8 cellular contexts compared by ENCODE assay signal in the genomic region with DNA sequence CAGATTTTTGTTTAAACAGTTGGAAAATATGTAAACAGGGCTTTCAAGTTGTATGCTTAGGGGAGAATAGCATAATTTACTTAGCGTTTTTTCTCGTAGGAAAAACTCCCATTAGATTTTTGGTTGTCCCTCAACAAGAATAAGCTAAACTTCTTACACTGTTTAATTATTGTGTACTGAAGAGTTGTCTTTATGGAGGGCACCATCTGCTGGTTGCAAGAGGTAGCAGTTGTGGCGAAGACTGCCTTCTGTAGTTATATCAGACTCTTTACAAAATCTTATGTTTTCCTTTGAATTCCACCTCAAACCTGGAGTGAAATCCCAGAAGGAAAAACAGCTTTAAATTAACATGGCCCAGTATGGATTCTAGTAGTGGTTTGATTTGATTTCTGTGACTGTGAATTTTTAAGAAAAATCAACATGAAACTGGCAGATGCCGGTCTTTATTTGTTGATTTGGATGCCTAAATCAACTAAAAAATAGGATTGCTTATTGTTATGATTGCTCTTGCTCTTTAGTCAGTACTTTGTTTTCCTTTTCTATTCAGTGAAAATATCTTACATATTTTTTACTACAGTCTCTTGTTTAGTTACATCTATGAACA. TPM values are rescaled to one million over a fixed set of nuclear protein-coding genes. Genes with fewer than 3 reads are reported as not detected.
DNase-seq lines count a peak whose midpoint lies in the region; ATAC-seq, FAIRE-seq and TF ChIP-seq lines count a peak whose summit lies in the region.

No MANE protein-coding gene starts in this region.

- WGBS in body of pancreas, 2 donors: 24 to 26% methylated on average over 4 of the region's 4 CpGs

- peak; percentile 89 for FAIRE-seq in GM18507 (lab: Jason Lieb, UNC)

- in situ Hi-C loops in KBM-7 (cut with MboI; ENCODE audit: low pct_unique_long_range_greater_than_20kb, low sequenced_read_pairs): no loop called here

- no peak overlapping the region for H3K4me3 ChIP-seq in body of pancreas

- peaks cover 7% of the 10 kb centered on the region for H3K4me1 ChIP-seq in body of pancreas

- TF ChIP-seq POLR2A in body of pancreas (IDR thresholded peaks at IDR 0.05): no peak

- H3K9me3 ChIP-seq in body of pancreas: no peaks in the 10 kb centered on the region

- no peak overlapping the region for H3K27ac ChIP-seq in body of pancreas

- TF ChIP-seq CTCF in AG09319 (IDR thresholded peaks at IDR 0.05; ENCODE audit: low read depth, low read length) (peak; percentile 87), body of pancreas (IDR thresholded peaks at IDR 0.05) (peak; percentile 50 to 79 (median 65))

- ATAC-seq in body of pancreas (peak; percentile 80), GM21381 (IDR thresholded peaks at IDR 0.05; ENCODE audit: unreplicated experiment) (no peak)

- no peaks in the 10 kb centered on the region for H3K27me3 ChIP-seq in body of pancreas

- DNase-seq in AG09319 (ENCODE audit: extremely low read depth, low read depth): peak; percentile 39
- no peak for DNase-seq in GM18507 (ENCODE audit: extremely low spot score, insufficient read length, low read depth)
- peak; percentile 62 for DNase-seq in KBM-7
- DNase-seq in SKM-1 (lab: John Stamatoyannopoulos, UW; ENCODE audit: unreplicated experiment): peak; percentile 42
- peak; percentile 53 to 73 (median 64) for DNase-seq in body of pancreas
- DNase-seq in iPS-NIHi11 (ENCODE audit: low spot score): peak; percentile 38
- DNase-seq in stimulated activated CD4-positive, alpha-beta T cell treated with anti-CD3 and anti-CD28 coated beads, Interleukin-12 subunit alpha, Interleukin-12 subunit beta, amount 100 ng/mL, for 4 hours: peak; percentile 9

- H3K36me3 ChIP-seq in body of pancreas (replicated peaks in 1 of 2; ENCODE audit: insufficient read depth in 1 of 2, low read depth in 2 of 2): no peaks in the 10 kb centered on the region

- intact Hi-C loops in body of pancreas (cut with DNase I): loop anchor here (5.0 kb wide), 1 partner anchor 47 kb away; no protein-coding TSS in a partner anchor

RNA-seq across cellular contexts. Expression of a gene that starts 53.4 kb away (rescaled TPM):
- total RNA-seq in body of pancreas: 10 to 100 TPM; 19.2 to 20.8 TPM
